26 cellular contexts compared by ENCODE assay signal in genomic region chr1:206939841-206940587, GRCh38. TPM values are rescaled to one million over a fixed set of nuclear protein-coding genes. Genes with fewer than 3 reads are reported as not detected.
"Had no signal": no experiment of that assay in that cellular context is flagged by ENCODE, and none has a peak within 500 bp of the region (broad histone marks: within the 10 kb centered on the region; RNA-seq: fewer than 3 reads in every experiment).

No MANE protein-coding gene starts in this region.

- H3K36me3 Mint-ChIP-seq: activated naive CD4-positive, alpha-beta T cell treated with anti-CD3 and anti-CD28 coated beads, Interleukin-2, amount 10 ng/mL, durations not matched to agents 7 days and 5 days; natural killer cell; stimulated activated naive B cell treated with anti-CD40 and anti-IgM and Interleukin-4, amounts not matched to agents 10 μg/mL and 1 μg/mL and 100 μg/mL, for 72 hours had no signal

- H3K9me3 Mint-ChIP-seq: activated naive CD4-positive, alpha-beta T cell treated with anti-CD3 and anti-CD28 coated beads, Interleukin-2, amount 10 ng/mL, durations not matched to agents 7 days and 5 days; activated T-cell treated with anti-CD3 and anti-CD28 coated beads, Interleukin-2, amount 50 U/mL, for 4 hours; effector memory CD8-positive, alpha-beta T cell; natural killer cell; stimulated activated naive B cell treated with anti-CD40 and anti-IgM and Interleukin-4, amounts not matched to agents 10 μg/mL and 1 μg/mL and 100 μg/mL, for 72 hours had no signal

- H3K4me1 ChIP-seq: ascending aorta, gastrocnemius medialis, heart left ventricle, left ventricle myocardium inferior, parathyroid adenoma, vagina had no signal

- H3K9ac ChIP-seq: parathyroid adenoma had no signal

- H3K36me3 ChIP-seq: ascending aorta, gastrocnemius medialis, heart left ventricle, left ventricle myocardium inferior, neutrophil, vagina had no signal

- H3K27ac ChIP-seq: ascending aorta, gastrocnemius medialis, heart left ventricle, left ventricle myocardium inferior, neutrophil, parathyroid adenoma, vagina, VCaP had no signal

- H3K9me3 ChIP-seq: ascending aorta, gastrocnemius medialis, heart left ventricle, left ventricle myocardium inferior, neutrophil, vagina had no signal

- DNase-seq: activated CD4-positive, alpha-beta T cell treated with anti-CD3 and anti-CD28 coated beads, Interleukin-2, amount 50 U/mL, for 1 hour; activated CD4-positive, CD25-positive, alpha-beta regulatory T cell treated with anti-CD3 and anti-CD28 coated beads, Interleukin-2, amount 50 U/mL, for 72 hours; activated CD8-positive, alpha-beta memory T cell treated with anti-CD3 and anti-CD28 coated beads, Interleukin-2, amount 50 U/mL, for 4 hours; activated effector memory CD4-positive, alpha-beta T cell treated with Interleukin-2 at 50 U/mL for 16 hours; activated naive CD4-positive, alpha-beta T cell treated with anti-CD3 and anti-CD28 coated beads, Interleukin-2, amount 10 ng/mL, durations not matched to agents 7 days and 5 days; activated T-cell treated with anti-CD3 and anti-CD28 coated beads, Interleukin-2, amount 50 U/mL, for 4 hours; dermis blood vessel endothelial cell; effector memory CD8-positive, alpha-beta T cell; gastrocnemius medialis; heart left ventricle; kidney; left ventricle myocardium inferior; natural killer cell; stimulated activated CD4-positive, alpha-beta T cell treated with anti-CD3 and anti-CD28 coated beads, Interleukin-4, amount 100 ng/mL, for 24 hours; stimulated activated naive B cell treated with anti-CD40 and anti-IgM and Interleukin-4, amounts not matched to agents 10 μg/mL and 1 μg/mL and 100 μg/mL, for 72 hours; substantia nigra; T-helper 17 cell; trophoblast cell had no signal

- H3K4me3 ChIP-seq: ascending aorta, gastrocnemius medialis, heart left ventricle, left ventricle myocardium inferior, vagina had no signal

- H3K27ac Mint-ChIP-seq: activated naive CD4-positive, alpha-beta T cell treated with anti-CD3 and anti-CD28 coated beads, Interleukin-2, amount 10 ng/mL, durations not matched to agents 7 days and 5 days; effector memory CD8-positive, alpha-beta T cell; natural killer cell; stimulated activated naive B cell treated with anti-CD40 and anti-IgM and Interleukin-4, amounts not matched to agents 10 μg/mL and 1 μg/mL and 100 μg/mL, for 72 hours; T-helper 17 cell had no signal

- H3K4me1 Mint-ChIP-seq: activated naive CD4-positive, alpha-beta T cell treated with anti-CD3 and anti-CD28 coated beads, Interleukin-2, amount 10 ng/mL, durations not matched to agents 7 days and 5 days had no signal

- ATAC-seq: activated T-cell treated with anti-CD3 and anti-CD28 coated beads, Interleukin-2, amount 50 U/mL, for 4 hours; effector memory CD8-positive, alpha-beta T cell; gastrocnemius medialis; heart left ventricle; natural killer cell; sciatic nerve; stimulated activated naive B cell treated with anti-CD40 and anti-IgM and Interleukin-4, amounts not matched to agents 10 μg/mL and 1 μg/mL and 100 μg/mL, for 72 hours; T-helper 17 cell had no signal

- H3K27me3 ChIP-seq: ascending aorta, gastrocnemius medialis, vagina had no signal

- H3K4me3 Mint-ChIP-seq: activated naive CD4-positive, alpha-beta T cell treated with anti-CD3 and anti-CD28 coated beads, Interleukin-2, amount 10 ng/mL, durations not matched to agents 7 days and 5 days; activated T-cell treated with anti-CD3 and anti-CD28 coated beads, Interleukin-2, amount 50 U/mL, for 4 hours; effector memory CD8-positive, alpha-beta T cell; natural killer cell; stimulated activated naive B cell treated with anti-CD40 and anti-IgM and Interleukin-4, amounts not matched to agents 10 μg/mL and 1 μg/mL and 100 μg/mL, for 72 hours; T-helper 17 cell had no signal

RNA-seq across cellular contexts. Expression of gene PIGR, which starts 6.3 kb away (rescaled TPM):
- total RNA-seq: T-helper 17 cell had no signal

RNA-seq across cellular contexts. Expression of gene FCMR, which starts 18.3 kb away (rescaled TPM):
- total RNA-seq: cerebellum had no signal

RNA-seq across cellular contexts. Expression of gene FCAMR, which starts 30.2 kb away (rescaled TPM):
- total RNA-seq: activated T-cell treated with anti-CD3 and anti-CD28 coated beads, Interleukin-2, amount 50 U/mL, for 4 hours; ascending aorta; cerebellum; dermis blood vessel endothelial cell; gastrocnemius medialis; heart left ventricle; left ventricle myocardium inferior; natural killer cell; sciatic nerve; T-helper 17 cell; vagina had no signal

RNA-seq across cellular contexts. Expression of gene IL24, which starts 42.8 kb away (rescaled TPM):
- total RNA-seq: ascending aorta, cerebellum, dermis blood vessel endothelial cell, gastrocnemius medialis, heart left ventricle, kidney, left ventricle myocardium inferior, mucosa of gallbladder, natural killer cell, sciatic nerve, T-helper 17 cell had no signal
